ENCODE assay signal across 8 cellular contexts in the genomic region with DNA sequence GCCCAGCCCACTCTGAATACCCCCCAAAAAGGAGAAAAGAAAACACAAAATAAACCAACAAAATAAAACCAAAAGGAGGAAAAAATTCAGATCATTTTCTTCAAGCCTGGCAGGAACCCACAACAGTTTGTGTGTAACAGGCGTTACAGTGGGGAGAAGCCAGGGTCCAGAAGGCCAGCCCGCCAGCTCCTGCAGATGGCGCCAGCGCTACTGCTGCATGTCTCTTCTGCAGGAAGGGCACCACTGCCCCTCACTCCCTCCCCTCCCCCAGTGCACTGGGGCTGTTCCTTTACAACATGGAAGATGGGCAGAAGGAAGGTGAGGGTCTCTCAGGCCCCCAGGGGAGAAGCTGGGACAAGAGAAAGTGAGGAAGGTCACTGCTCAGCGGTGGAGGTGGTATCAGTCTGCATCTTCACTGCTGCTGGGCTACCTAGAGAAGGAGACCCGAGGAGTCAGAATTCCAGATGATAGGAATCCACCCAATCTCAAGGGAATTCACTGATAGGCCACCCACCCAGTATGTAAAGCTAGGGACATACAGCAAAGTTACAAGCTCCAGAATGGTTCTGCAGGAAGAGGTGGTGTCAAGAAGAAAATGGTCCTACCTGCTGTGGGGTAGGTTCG. TPM values are rescaled to one million over a fixed set of nuclear protein-coding genes. Genes with fewer than 3 reads are reported as not detected.
DNase-seq lines count a peak whose midpoint lies in the region; ATAC-seq and TF ChIP-seq lines count a peak whose summit lies in the region.

No MANE protein-coding gene starts in this region.

- H3K9me3 Mint-ChIP-seq in T-cell, result no peaks in the 10 kb centered on the region
- H3K9me3 Mint-ChIP-seq in effector memory CD8-positive, alpha-beta T cell, result no peaks in the 10 kb centered on the region

- H3K27me3 Mint-ChIP-seq in T-cell, result no peaks in the 10 kb centered on the region
- no peaks in the 10 kb centered on the region for H3K27me3 Mint-ChIP-seq in effector memory CD8-positive, alpha-beta T cell

- no peak for TF ChIP-seq POLR2A in suprapubic skin (IDR thresholded peaks at IDR 0.05)

- H4K8ac ChIP-seq in neuronal stem cell (ENCODE audit: low read depth, low read length), result no peak overlapping the region

- no peak overlapping the region for H2BK120ac ChIP-seq in neuronal stem cell (ENCODE audit: low read depth, low read length)

- H3K4ac ChIP-seq in neuronal stem cell (ENCODE audit: low read length), result no peak overlapping the region

- H2AFZ ChIP-seq in KMS-11 (ENCODE audit: low read depth), result no peak overlapping the region
- no peak overlapping the region for H2AFZ ChIP-seq in neuronal stem cell (ENCODE audit: low read length)

- H3K4me1 ChIP-seq in KMS-11 (ENCODE audit: low read depth, poor library complexity, severe bottlenecking) (peaks cover 5% of the 10 kb centered on the region), neuronal stem cell (ENCODE audit: control insufficient read depth in 2 of 2, insufficient read depth in 1 of 2, low read depth in 1 of 2, low read length in 2 of 2) (peaks cover 4 to 7% of the 10 kb centered on the region in 2 donors), suprapubic skin (peaks cover 20% of the 10 kb centered on the region)

- H3K27me3 ChIP-seq in KMS-11 (ENCODE audit: insufficient read depth, low read depth), result no peaks in the 10 kb centered on the region
- no peaks in the 10 kb centered on the region for H3K27me3 ChIP-seq in neuronal stem cell (ENCODE audit: control insufficient read depth in 3 of 3, insufficient read depth in 3 of 3, low read depth in 1 of 3, low read length in 3 of 3)
- no peaks in the 10 kb centered on the region for H3K27me3 ChIP-seq in suprapubic skin

- no peak overlapping the region for H2BK12ac ChIP-seq in neuronal stem cell (ENCODE audit: low read length)

- no peak overlapping the region for H2AK5ac ChIP-seq in neuronal stem cell (ENCODE audit: low read depth, low read length)

- TF ChIP-seq EP300 in suprapubic skin (IDR thresholded peaks at IDR 0.05), result no peak

- H3K4me1 Mint-ChIP-seq in T-cell, result peaks cover 40 to 44% (median 43%) of the 10 kb centered on the region in 3 donors
- H3K4me1 Mint-ChIP-seq in effector memory CD8-positive, alpha-beta T cell (ENCODE audit: low read depth in 2 of 2), result peaks cover 29 to 31% of the 10 kb centered on the region in 2 donors

- H3K9ac ChIP-seq in KMS-11 (no peak overlapping the region), neuronal stem cell (ENCODE audit: low read depth, low read length, poor library complexity) (no peak overlapping the region)

- no peaks in the 10 kb centered on the region for H4K20me1 ChIP-seq in KMS-11 (ENCODE audit: insufficient read depth)

- DNase-seq in DMS 273 (lab: John Stamatoyannopoulos, UW; ENCODE audit: unreplicated experiment) (peak; percentile 72), DMS 273 treated with DMSO at 0.1 percent for 48 hours (lab: John Stamatoyannopoulos, UW) (no peak), T-cell (peak in 10 of 34 experiments; percentile 15 to 41 (median 28)), neuronal stem cell (ENCODE audit: low spot score) (no peak), suprapubic skin (ENCODE audit: low spot score in 2 of 2) (no peak)
- DNase-seq in effector memory CD8-positive, alpha-beta T cell, result peak in 1 of 3 experiments; percentile 23

- H3K79me1 ChIP-seq in neuronal stem cell (ENCODE audit: low read depth, low read length), result peaks cover 4% of the 10 kb centered on the region

- H3K27ac ChIP-seq in KMS-11, result no peak overlapping the region
- H3K27ac ChIP-seq in neuronal stem cell (replicated peaks; ENCODE audit: low read length), result no peak overlapping the region
- H3K27ac ChIP-seq in suprapubic skin, result no peak overlapping the region

- peaks cover 27% of the 10 kb centered on the region for H3K79me2 ChIP-seq in KMS-11 (ENCODE audit: insufficient read depth, low read depth)

- no peak overlapping the region for H2BK15ac ChIP-seq in neuronal stem cell (ENCODE audit: low read length)

- H3K27ac Mint-ChIP-seq in T-cell, result peak overlapping the region; percentile 81
- H3K27ac Mint-ChIP-seq in effector memory CD8-positive, alpha-beta T cell, result peak overlapping the region in 1 of 2 donors; percentile 80

- no peak overlapping the region for H4K91ac ChIP-seq in neuronal stem cell (ENCODE audit: low read depth, low read length, poor library complexity)

- CTCF ChIA-PET in T-cell (lab: Charles Lee), result interaction anchor here (0.7 to 1.5 kb wide), 6 partner anchors 9 to 211 kb away, joined by 3 to 6 read pairs (median 4); no protein-coding TSS in a partner anchor

- TF ChIP-seq CTCF in KMS-11 (conservative IDR thresholded peaks at IDR 0.05; ENCODE audit: low read depth, low read length) (peak; percentile 41; the same call in 1 of the 2 replicates), suprapubic skin (IDR thresholded peaks at IDR 0.05) (peak in 1 of 2 donors; percentile 30)

- H3K36me3 ChIP-seq in KMS-11 (ENCODE audit: insufficient read depth) (peaks cover 15% of the 10 kb centered on the region; the same call in 1 of the 2 replicates), neuronal stem cell (replicated peaks in 1 of 2; ENCODE audit: control insufficient read depth in 2 of 2, insufficient read depth in 2 of 2, low read length in 2 of 2) (peaks cover 41 to 87% of the 10 kb centered on the region in 2 donors), suprapubic skin (peaks cover 65% of the 10 kb centered on the region)

- H3K9me3 ChIP-seq in neuronal stem cell (replicated peaks in 1 of 2; ENCODE audit: control insufficient read depth in 2 of 2, insufficient read depth in 1 of 2, low read depth in 1 of 2, low read length in 2 of 2) (peaks cover 0 to 2% of the 10 kb centered on the region in 2 donors), suprapubic skin (no peaks in the 10 kb centered on the region)

- H3K14ac ChIP-seq in neuronal stem cell (ENCODE audit: low read length), result no peak overlapping the region

- peaks cover 42% of the 10 kb centered on the region for H3K36me3 Mint-ChIP-seq in T-cell
- H3K36me3 Mint-ChIP-seq in effector memory CD8-positive, alpha-beta T cell (ENCODE audit: insufficient read depth), result peaks cover 98% of the 10 kb centered on the region

- no peak overlapping the region for H2BK5ac ChIP-seq in neuronal stem cell (ENCODE audit: low read length)

- H3K23ac ChIP-seq in neuronal stem cell (ENCODE audit: low read depth, low read length, poor library complexity), result peak overlapping the region; percentile 8

- H3K18ac ChIP-seq in neuronal stem cell (ENCODE audit: low read length), result no peak overlapping the region

- ATAC-seq in T-cell (replicated peaks in 1 of 4), result no peak
- ATAC-seq in effector memory CD8-positive, alpha-beta T cell (replicated peaks), result no peak
- no peak for ATAC-seq in HG03342 (IDR thresholded peaks at IDR 0.05; ENCODE audit: unreplicated experiment)

- no peak overlapping the region for H3K4me3 ChIP-seq in KMS-11 (IDR thresholded peaks at IDR 0.05; ENCODE audit: insufficient read depth, low read depth, low read length)
- no peak overlapping the region for H3K4me3 ChIP-seq in neuronal stem cell (ENCODE audit: low read length in 2 of 2)
- no peak overlapping the region for H3K4me3 ChIP-seq in suprapubic skin

- WGBS in neuronal stem cell (ENCODE audit: extremely low coverage in 2 of 2, insufficient read length in 2 of 2, insufficient replicate concordance in 1 of 2), 2 donors, result no CpG with 5 or more reads among the region's 7 CpGs
- 60% methylated on average over 7 of the region's 7 CpGs for WGBS in suprapubic skin

- H3K4me2 ChIP-seq in KMS-11 (no peak overlapping the region), neuronal stem cell (ENCODE audit: insufficient read depth, low read length, poor library complexity, severe bottlenecking) (no peak overlapping the region)

- POLR2A ChIA-PET in T-cell (lab: Charles Lee), result interaction anchor here (0.5 to 0.7 kb wide), 2 partner anchors 30 to 266 kb away, joined by 6 to 8 read pairs; no protein-coding TSS in a partner anchor

- peak overlapping the region; percentile 11 to 97 (median 62) for H3K4me3 Mint-ChIP-seq in T-cell
- H3K4me3 Mint-ChIP-seq in effector memory CD8-positive, alpha-beta T cell, result peak overlapping the region; percentile 17 to 97

RNA-seq across cellular contexts. Expression of gene NOP2, which starts 2.3 kb away (rescaled TPM):
- total RNA-seq in T-cell (100 to 1,000 TPM in 1 of 5 donors, 10 to 100 TPM in 4; 69.6 to 107 (median 93.1) TPM), suprapubic skin (10 to 100 TPM; 34.6 to 62.2 (median 42.3) TPM)
- 27.0 TPM for polyA plus RNA-seq in neuronal stem cell (2013, experiment 1 of 2)
- 24.3 TPM for polyA plus RNA-seq in neuronal stem cell (2013, experiment 2 of 2)

RNA-seq across cellular contexts. Expression of gene IFFO1, which starts 14.5 kb away (rescaled TPM):
- total RNA-seq in T-cell (10 to 100 TPM; 30.4 to 59.8 (median 59.7) TPM), suprapubic skin (1 to 10 TPM; 1.9 to 5.8 (median 4.3) TPM)
- polyA plus RNA-seq in neuronal stem cell (2013, experiment 1 of 2), result 11.5 TPM
- 10.5 TPM for polyA plus RNA-seq in neuronal stem cell (2013, experiment 2 of 2)

RNA-seq across cellular contexts. Expression of gene GAPDH, which starts 36.1 kb away (rescaled TPM):
- total RNA-seq in T-cell (100 to 1,000 TPM; 500 to 643 (median 605) TPM), suprapubic skin (1,000 to 10,000 TPM; 1,442 to 2,828 (median 1,967) TPM)
- 3,243 TPM for polyA plus RNA-seq in neuronal stem cell (2013, experiment 1 of 2)
- 3,181 TPM for polyA plus RNA-seq in neuronal stem cell (2013, experiment 2 of 2)

RNA-seq across cellular contexts. Expression of gene CHD4, which starts 36.8 kb away (rescaled TPM):
- total RNA-seq in T-cell (100 to 1,000 TPM; 236 to 392 (median 258) TPM), suprapubic skin (100 to 1,000 TPM; 191 to 258 (median 206) TPM)
- 187 TPM for polyA plus RNA-seq in neuronal stem cell (2013, experiment 1 of 2)
- polyA plus RNA-seq in neuronal stem cell (2013, experiment 2 of 2), result 185 TPM

Comparison
In these comparisons a context has a peak if more than half of its experiments do, and no peak if none do; other contexts are left out.
1. RNA of gene IFFO1, which starts 14.5 kb away (total RNA-seq): 30.4 to 59.8 TPM in T-cell; 1.9 to 5.8 TPM in suprapubic skin; every median in the first group is over 4 times any median in the second.